13 cellular contexts compared by ENCODE assay signal in genomic region chr4:163447023-163447422, GRCh38. TPM values are rescaled to one million over a fixed set of nuclear protein-coding genes. Genes with fewer than 3 reads are reported as not detected.
"Had no signal": no experiment of that assay in that cellular context is flagged by ENCODE, and none has a peak within 500 bp of the region (broad histone marks: within the 10 kb centered on the region; RNA-seq: fewer than 3 reads in every experiment).

No MANE protein-coding gene starts in this region.

RNA-seq across cellular contexts. Expression of gene TKTL2, which starts 26.5 kb away (rescaled TPM):
- total RNA-seq: naive thymus-derived CD8-positive, alpha-beta T cell; natural killer cell treated with Interleukin-12 subunit alpha and Interleukin-12 subunit beta and Interleukin-15 and Interleukin-18, amount 100 ng/mL, for 72 hours; neural crest cell; osteocyte; pancreas; progenitor cell of endocrine pancreas; psoas muscle; renal cortical epithelial cell; smooth muscle cell; tibial nerve; upper lobe of left lung; ureter had no signal
- polyA plus RNA-seq: naive thymus-derived CD8-positive, alpha-beta T cell; psoas muscle; smooth muscle cell; stomach had no signal
